ENCODE assay signal across 18 cellular contexts in the genomic region with DNA sequence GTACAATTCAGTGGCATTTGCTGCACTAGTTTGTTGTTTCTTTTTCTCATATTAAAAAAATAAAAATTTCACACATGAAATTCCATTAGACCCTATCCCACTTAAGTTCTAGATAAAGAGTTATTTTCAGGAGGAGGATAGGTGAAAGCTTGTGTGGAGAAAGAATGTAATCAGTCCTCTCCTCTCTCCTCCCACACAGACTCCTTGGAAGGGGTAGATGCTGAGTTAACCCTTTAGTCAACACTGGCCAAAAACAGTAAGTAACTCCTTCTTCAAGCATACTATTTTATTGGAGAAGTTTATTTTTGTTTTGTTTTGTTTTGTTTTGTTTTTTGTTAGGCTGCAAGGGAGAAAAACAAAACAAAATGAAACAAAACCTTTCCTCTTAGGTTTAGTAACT.
"Had no signal": no experiment of that assay in that cellular context is flagged by ENCODE, and none has a peak within 500 bp of the region (broad histone marks: within the 10 kb centered on the region; RNA-seq: fewer than 3 reads in every experiment).

No MANE protein-coding gene starts in this region.

- H3K9me3 ChIP-seq: body of pancreas, psoas muscle, right lobe of liver, transverse colon had no signal

- H3K27ac ChIP-seq: body of pancreas, hepatocyte, psoas muscle, right lobe of liver, transverse colon, VCaP had no signal

- H3K79me2 ChIP-seq: hepatocyte had no signal

- H3K27ac Mint-ChIP-seq: activated CD4-positive, alpha-beta T cell treated with anti-CD3 and anti-CD28 coated beads for 36 hours; dendritic cell treated with granulocyte-macrophage colony-stimulating factor and Interleukin-4, amounts not matched to agents 40 ng/mL and 50 ng/mL, for 4 days; effector memory CD8-positive, alpha-beta T cell had no signal

- H3K4me1 ChIP-seq: body of pancreas, psoas muscle, right lobe of liver, transverse colon had no signal

- H3K4me3 ChIP-seq: body of pancreas, hepatocyte, lung, psoas muscle, right lobe of liver, transverse colon had no signal

- H3K4me2 ChIP-seq: hepatocyte had no signal

- ATAC-seq: activated CD4-positive, alpha-beta T cell treated with anti-CD3 and anti-CD28 coated beads for 36 hours; activated CD8-positive, alpha-beta T cell treated with anti-CD3 and anti-CD28 coated beads for 36 hours; activated T-helper 17 cell treated with anti-CD3 and anti-CD28 coated beads, Interleukin-2, amount 50 U/mL, for 72 hours; body of pancreas; effector memory CD8-positive, alpha-beta T cell; naive thymus-derived CD4-positive, alpha-beta T cell; psoas muscle; right lobe of liver had no signal

- H3K27me3 Mint-ChIP-seq: dendritic cell treated with granulocyte-macrophage colony-stimulating factor and Interleukin-4, amounts not matched to agents 40 ng/mL and 50 ng/mL, for 4 days; naive thymus-derived CD4-positive, alpha-beta T cell had no signal

- H3K27me3 ChIP-seq: body of pancreas, hepatocyte, right lobe of liver, transverse colon had no signal

- DNase-seq: activated CD4-positive, alpha-beta T cell treated with anti-CD3 and anti-CD28 coated beads for 36 hours; activated CD8-positive, alpha-beta T cell treated with anti-CD3 and anti-CD28 coated beads for 36 hours; activated naive CD4-positive, alpha-beta T cell treated with anti-CD3 and anti-CD28 coated beads, Interleukin-2, amount 50 U/mL, for 16 hours; amniotic stem cell; body of pancreas; effector memory CD8-positive, alpha-beta T cell; naive thymus-derived CD4-positive, alpha-beta T cell; psoas muscle; stimulated activated CD4-positive, alpha-beta T cell treated with anti-CD3 and anti-CD28 coated beads, Interleukin-1b, Interleukin-23, amount 100 ng/mL, for 48 hours; stimulated activated naive CD4-positive, alpha-beta T cell; substantia nigra; transverse colon had no signal

- H3K4me3 Mint-ChIP-seq: activated CD4-positive, alpha-beta T cell treated with anti-CD3 and anti-CD28 coated beads for 36 hours; activated CD8-positive, alpha-beta T cell treated with anti-CD3 and anti-CD28 coated beads for 36 hours; activated T-helper 17 cell treated with anti-CD3 and anti-CD28 coated beads, Interleukin-2, amount 50 U/mL, for 72 hours; dendritic cell treated with granulocyte-macrophage colony-stimulating factor and Interleukin-4, amounts not matched to agents 40 ng/mL and 50 ng/mL, for 4 days; effector memory CD8-positive, alpha-beta T cell; naive thymus-derived CD4-positive, alpha-beta T cell had no signal

- H3K36me3 ChIP-seq: right lobe of liver, transverse colon had no signal

- H2AFZ ChIP-seq: hepatocyte had no signal

- H3K9me3 Mint-ChIP-seq: activated CD8-positive, alpha-beta T cell treated with anti-CD3 and anti-CD28 coated beads for 36 hours; activated T-helper 17 cell treated with anti-CD3 and anti-CD28 coated beads, Interleukin-2, amount 50 U/mL, for 72 hours; dendritic cell treated with granulocyte-macrophage colony-stimulating factor and Interleukin-4, amounts not matched to agents 40 ng/mL and 50 ng/mL, for 4 days; effector memory CD8-positive, alpha-beta T cell had no signal
